In the genomic region with DNA sequence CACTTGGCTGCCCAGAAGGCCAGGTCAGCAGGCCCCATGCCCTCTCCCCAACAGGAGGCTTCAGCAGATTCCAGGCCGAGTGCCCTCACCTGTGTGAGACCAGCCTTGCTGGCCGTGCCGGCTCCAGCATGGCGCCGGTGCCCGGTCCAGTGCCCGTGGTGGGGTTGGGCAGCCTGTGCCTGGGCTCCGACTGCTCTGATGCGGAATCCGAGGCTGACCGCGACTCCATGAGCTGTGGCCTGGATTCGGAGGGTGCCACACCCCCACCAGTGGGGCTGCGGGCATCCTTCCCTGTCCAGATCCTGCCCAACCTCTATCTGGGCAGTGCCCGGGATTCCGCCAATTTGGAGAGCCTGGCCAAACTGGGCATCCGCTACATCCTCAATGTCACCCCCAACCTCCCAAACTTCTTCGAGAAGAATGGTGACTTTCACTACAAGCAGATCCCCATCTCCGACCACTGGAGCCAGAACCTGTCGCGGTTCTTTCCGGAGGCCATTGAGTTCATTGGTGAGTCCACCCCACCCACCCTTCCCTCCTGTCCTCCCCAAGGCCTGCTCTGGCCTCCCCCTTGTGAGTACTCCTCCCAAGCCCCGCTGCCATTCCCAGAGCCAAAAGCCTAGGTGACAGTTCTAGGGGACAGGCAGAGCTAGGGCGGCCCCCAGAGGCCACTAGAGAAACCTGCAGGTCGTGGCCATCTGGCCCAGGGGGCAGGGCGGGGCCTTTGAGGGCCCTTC, we compare ENCODE assay signal across 9 cellular contexts. TPM values are rescaled to one million over a fixed set of nuclear protein-coding genes. Genes with fewer than 3 reads are reported as not detected.
DNase-seq lines count a peak whose midpoint lies in the region; ATAC-seq and TF ChIP-seq lines count a peak whose summit lies in the region.
"Had no signal": no experiment of that assay in that cellular context is flagged by ENCODE, and none has a peak within 500 bp of the region (broad histone marks: within the 10 kb centered on the region; RNA-seq: fewer than 3 reads in every experiment).

No MANE protein-coding gene starts in this region.

- WGBS in right cardiac atrium = 85% methylated on average over 26 of the region's 26 CpGs

- peak; percentile 40 to 64 for ATAC-seq in right cardiac atrium
- peak; percentile 78 for ATAC-seq in stimulated activated naive CD8-positive, alpha-beta T cell treated with anti-CD3 and anti-CD28 coated beads, Interleukin-15, amount 100 ng/mL, for 72 hours
- ATAC-seq in HG02973 (IDR thresholded peaks at IDR 0.05; ENCODE audit: unreplicated experiment) = no peak
- no peak for ATAC-seq in GM19455 (IDR thresholded peaks at IDR 0.05; ENCODE audit: unreplicated experiment)

- H3K27ac ChIP-seq in A673 (ENCODE audit: low read depth, low read length, poor library complexity, severe bottlenecking) (no peak overlapping the region), right cardiac atrium (ENCODE audit: low read length) (no peak overlapping the region)

- DNase-seq in A673 (ENCODE audit: low spot score) (peak; percentile 25), NCI-H345 (lab: John Stamatoyannopoulos, UW) (peak; percentile 30), right cardiac atrium (peak in 1 of 3 donors; percentile 62)
- peak; percentile 33 for DNase-seq in activated CD4-positive, alpha-beta memory T cell treated with anti-CD3 and anti-CD28 coated beads, Interleukin-2, amount 10 ng/mL, durations not matched to agents 7 days and 5 days
- peak in 1 of 2 donors; percentile 44 for DNase-seq in stimulated activated naive CD8-positive, alpha-beta T cell treated with anti-CD3 and anti-CD28 coated beads, Interleukin-15, amount 100 ng/mL, for 72 hours

- CTCF ChIA-PET in A673 (lab: Charles Lee) = interaction anchor here (0.6 kb wide), 1 partner anchor 11 kb away, joined by 3 read pairs; no protein-coding TSS in a partner anchor
- CTCF ChIA-PET in activated CD4-positive, alpha-beta memory T cell treated with anti-CD3 and anti-CD28 coated beads, Interleukin-2, amount 10 ng/mL, durations not matched to agents 7 days and 5 days (lab: Charles Lee) = interaction anchor here (1.1 to 2.1 kb wide), 7 partner anchors 12 to 110 kb away, joined by 3 to 7 read pairs (median 4); no protein-coding TSS in a partner anchor

- H3K4me3 Mint-ChIP-seq in activated CD4-positive, alpha-beta memory T cell treated with anti-CD3 and anti-CD28 coated beads, Interleukin-2, amount 10 ng/mL, durations not matched to agents 7 days and 5 days = no peak overlapping the region
- no peak overlapping the region for H3K4me3 Mint-ChIP-seq in stimulated activated naive CD8-positive, alpha-beta T cell treated with anti-CD3 and anti-CD28 coated beads, Interleukin-15, amount 100 ng/mL, for 72 hours

- H3K36me3 ChIP-seq in A673 (ENCODE audit: insufficient read depth, low read length, poor library complexity, severe bottlenecking) = no peaks in the 10 kb centered on the region

- H3K27me3 Mint-ChIP-seq in activated CD4-positive, alpha-beta memory T cell treated with anti-CD3 and anti-CD28 coated beads, Interleukin-2, amount 10 ng/mL, durations not matched to agents 7 days and 5 days = peaks cover 30% of the 10 kb centered on the region
- H3K27me3 Mint-ChIP-seq in stimulated activated naive CD8-positive, alpha-beta T cell treated with anti-CD3 and anti-CD28 coated beads, Interleukin-15, amount 100 ng/mL, for 72 hours = peaks cover 43% of the 10 kb centered on the region

- H3K27me3 ChIP-seq in A673 (replicated peaks; ENCODE audit: insufficient read depth, low read depth, low read length, poor library complexity) = peaks cover 15% of the 10 kb centered on the region
- no peaks in the 10 kb centered on the region for H3K27me3 ChIP-seq in right cardiac atrium (ENCODE audit: control insufficient read depth, insufficient read depth)

- H3K27ac Mint-ChIP-seq in activated CD4-positive, alpha-beta memory T cell treated with anti-CD3 and anti-CD28 coated beads, Interleukin-2, amount 10 ng/mL, durations not matched to agents 7 days and 5 days = no peak overlapping the region
- H3K27ac Mint-ChIP-seq in stimulated activated naive CD8-positive, alpha-beta T cell treated with anti-CD3 and anti-CD28 coated beads, Interleukin-15, amount 100 ng/mL, for 72 hours = no peak overlapping the region

- H3K9me3 ChIP-seq in A673 (ENCODE audit: low read depth, low read length, poor library complexity, severe bottlenecking) (peaks cover 5% of the 10 kb centered on the region), right cardiac atrium (ENCODE audit: control insufficient read depth, low read length) (no peaks in the 10 kb centered on the region)

- BruUV-seq in A673 (replicated peaks; lab: Mats Ljungman, UMichigan) = no TSS peak

- intact Hi-C loops in A673 (cut with micrococcal nuclease; ENCODE audit: unreplicated experiment) (no loop called here), right cardiac atrium (cut with DNase I) (loop anchor here in 1 of 4 donors (10.0 kb wide), 1 partner anchor 95 kb away; no protein-coding TSS in a partner anchor)

- H3K4me1 ChIP-seq in A673 (ENCODE audit: insufficient read depth, low read length, poor library complexity, severe bottlenecking) (no peaks in the 10 kb centered on the region), right cardiac atrium (ENCODE audit: control insufficient read depth, insufficient read depth, low read length) (no peaks in the 10 kb centered on the region)

- H3K9me3 Mint-ChIP-seq in activated CD4-positive, alpha-beta memory T cell treated with anti-CD3 and anti-CD28 coated beads, Interleukin-2, amount 10 ng/mL, durations not matched to agents 7 days and 5 days = no peaks in the 10 kb centered on the region
- H3K9me3 Mint-ChIP-seq in stimulated activated naive CD8-positive, alpha-beta T cell treated with anti-CD3 and anti-CD28 coated beads, Interleukin-15, amount 100 ng/mL, for 72 hours = no peaks in the 10 kb centered on the region

- H3K4me3 ChIP-seq in A673 (ENCODE audit: low read depth, low read length, poor library complexity, severe bottlenecking) (no peak overlapping the region), right cardiac atrium (ENCODE audit: low read length) (no peak overlapping the region)

- POLR2A ChIA-PET in A673 (lab: Charles Lee; ENCODE audit: low non-redundant PET) = no interaction called here
- POLR2A ChIA-PET in activated CD4-positive, alpha-beta memory T cell treated with anti-CD3 and anti-CD28 coated beads, Interleukin-2, amount 10 ng/mL, durations not matched to agents 7 days and 5 days (lab: Charles Lee) = no interaction called here

- no peaks in the 10 kb centered on the region for H3K36me3 Mint-ChIP-seq in activated CD4-positive, alpha-beta memory T cell treated with anti-CD3 and anti-CD28 coated beads, Interleukin-2, amount 10 ng/mL, durations not matched to agents 7 days and 5 days (ENCODE audit: low read depth)

- TF ChIP-seq CTCF in A673 (conservative IDR thresholded peaks at IDR 0.05; ENCODE audit: low read depth, low read length) = peak; percentile 41
- TF ChIP-seq CTCF in GM12874 (IDR thresholded peaks at IDR 0.05; ENCODE audit: insufficient read depth, low read depth, low read length) = peak; percentile 65

- H3K4me1 Mint-ChIP-seq in activated CD4-positive, alpha-beta memory T cell treated with anti-CD3 and anti-CD28 coated beads, Interleukin-2, amount 10 ng/mL, durations not matched to agents 7 days and 5 days = no peaks in the 10 kb centered on the region
- H3K4me1 Mint-ChIP-seq in stimulated activated naive CD8-positive, alpha-beta T cell treated with anti-CD3 and anti-CD28 coated beads, Interleukin-15, amount 100 ng/mL, for 72 hours = peaks cover 5% of the 10 kb centered on the region

RNA-seq across cellular contexts. Expression of gene DUSP9, which starts 2.3 kb away (rescaled TPM):
- total RNA-seq in A673 (2021) = 0.92 and 1.4 TPM in 2 replicates
- not detected for total RNA-seq in activated CD4-positive, alpha-beta memory T cell treated with anti-CD3 and anti-CD28 coated beads, Interleukin-2, amount 10 ng/mL, durations not matched to agents 7 days and 5 days
- under 1 TPM in 1 of 4 donors, not detected in 3; 0.14 TPM for total RNA-seq in right cardiac atrium
- polyA plus RNA-seq in right cardiac atrium = not detected

RNA-seq across cellular contexts. Expression of gene PNCK, which starts 24.3 kb away (rescaled TPM):
- total RNA-seq in A673 (2021) (0.52 and 0.60 TPM in 2 replicates), right cardiac atrium (10 to 100 TPM in 2 of 4 donors, 1 to 10 TPM in 2; 7.8 to 12.4 (median 11.0) TPM)
- total RNA-seq in activated CD4-positive, alpha-beta memory T cell treated with anti-CD3 and anti-CD28 coated beads, Interleukin-2, amount 10 ng/mL, durations not matched to agents 7 days and 5 days = under 1 TPM; 0.60 to 0.96 TPM
- 9.1 TPM for polyA plus RNA-seq in right cardiac atrium
- total RNA-seq: pulmonary artery endothelial cell had no signal

RNA-seq across cellular contexts. Expression of gene SLC6A8, which starts 38.4 kb away (rescaled TPM):
- total RNA-seq in A673 (2021) = 41.4 and 49.8 TPM in 2 replicates
- total RNA-seq in activated CD4-positive, alpha-beta memory T cell treated with anti-CD3 and anti-CD28 coated beads, Interleukin-2, amount 10 ng/mL, durations not matched to agents 7 days and 5 days = 1 to 10 TPM; 2.9 to 3.0 TPM
- total RNA-seq in right cardiac atrium = 100 to 1,000 TPM; 107 to 191 (median 151) TPM
- 131 TPM for polyA plus RNA-seq in right cardiac atrium

RNA-seq across cellular contexts. Expression of gene CCNQ, which starts 50.4 kb away (rescaled TPM):
- total RNA-seq in A673 (2021) (27.1 and 32.4 TPM in 2 replicates), right cardiac atrium (10 to 100 TPM; 24.4 to 32.9 (median 30.6) TPM)
- total RNA-seq in activated CD4-positive, alpha-beta memory T cell treated with anti-CD3 and anti-CD28 coated beads, Interleukin-2, amount 10 ng/mL, durations not matched to agents 7 days and 5 days = 10 to 100 TPM; 21.1 to 21.8 TPM
- 55.0 TPM for polyA plus RNA-seq in right cardiac atrium

Comparison
In these comparisons a context has a peak if more than half of its experiments do, and no peak if none do; other contexts are left out.
1. ATAC-seq: peak in right cardiac atrium (2 of 2) and stimulated activated naive CD8-positive, alpha-beta T cell treated with anti-CD3 and anti-CD28 coated beads, Interleukin-15, amount 100 ng/mL, for 72 hours (single experiment); none in HG02973 (single experiment) and GM19455 (single experiment).
2. RNA of gene SLC6A8, which starts 38.4 kb away (total RNA-seq): 107 to 191 TPM in right cardiac atrium and 41.4 to 49.8 TPM in A673; 2.9 to 3.0 TPM in activated CD4-positive, alpha-beta memory T cell treated with anti-CD3 and anti-CD28 coated beads, Interleukin-2, amount 10 ng/mL, durations not matched to agents 7 days and 5 days; every median in the first group is over 10 times any median in the second.